8 cellular contexts compared by ENCODE assay signal in genomic region chr10:13788320-13788600, GRCh38.
DNase-seq lines count a peak whose midpoint lies in the region; ATAC-seq and TF ChIP-seq lines count a peak whose summit lies in the region.

No MANE protein-coding gene starts in this region.

- H3K4me1 Mint-ChIP-seq in HFFc6 (ENCODE audit: low read depth): peaks cover 12% of the 10 kb centered on the region

- H3K9ac ChIP-seq in neural cell (ENCODE audit: low read length): peak overlapping the region; percentile 16

- peaks cover 5% of the 10 kb centered on the region; the same call in 1 of the 2 replicates for H3K36me3 Mint-ChIP-seq in HFFc6 (ENCODE audit: low read depth)

- H3K27ac ChIP-seq in AG04450 (ENCODE audit: low read depth, low read length) (peak overlapping the region; percentile 39), caudate nucleus (ENCODE audit: low read depth, low read length) (peak overlapping the region; percentile 49), neural cell (ENCODE audit: low read length) (no peak overlapping the region)

- TF ChIP-seq RAD21 in neural cell (conservative IDR thresholded peaks at IDR 0.05): no peak

- peak overlapping the region; percentile 3; the same call in 1 of the 2 replicates for H3K4me3 Mint-ChIP-seq in HFFc6

- DNase-seq in AG04450 (ENCODE audit: low read depth, low spot score) (no peak), HFFc6 (no peak), caudate nucleus (lab: John Stamatoyannopoulos, UW) (peak in 1 of 61 donors; percentile 35), SHP77 (lab: John Stamatoyannopoulos, UW) (no peak), NCI-H1417 (lab: John Stamatoyannopoulos, UW) (no peak), posterior vena cava (ENCODE audit: low spot score) (no peak)

- no peaks in the 10 kb centered on the region for H3K9me3 Mint-ChIP-seq in HFFc6

- H3F3A ChIP-seq in neural cell (ENCODE audit: insufficient read depth, low read length, poor library complexity, severe bottlenecking): no peaks in the 10 kb centered on the region

- POLR2A ChIA-PET in AG04450 (lab: Yijun Ruan, JAX): interaction anchor here (0.9 kb wide), 1 partner anchor 398 kb away, joined by 4 read pairs; no protein-coding TSS in a partner anchor

- H3K36me3 ChIP-seq in neural cell (ENCODE audit: insufficient read depth, low read length): no peaks in the 10 kb centered on the region

- no peak overlapping the region for H2AFZ ChIP-seq in neural cell (ENCODE audit: low read depth, low read length)

- no peak for ATAC-seq in GM18858 (IDR thresholded peaks at IDR 0.05; ENCODE audit: unreplicated experiment)

- H3K4me3 ChIP-seq in AG04450 (ENCODE audit: low read depth, low read length) (no peak overlapping the region), neural cell (ENCODE audit: low read length) (no peak overlapping the region)

- no peak overlapping the region for H3K27ac Mint-ChIP-seq in HFFc6

- no peaks in the 10 kb centered on the region for H3K9me3 ChIP-seq in AG04450 (ENCODE audit: control insufficient read depth, insufficient read depth, low read length)
- no peaks in the 10 kb centered on the region for H3K9me3 ChIP-seq in neural cell (ENCODE audit: low read length)

- H3K79me2 ChIP-seq in neural cell (replicated peaks; ENCODE audit: insufficient read depth, low read length): no peaks in the 10 kb centered on the region

- intact Hi-C loops in posterior vena cava (cut with DNase I): loop anchor here (5.0 to 10.0 kb wide), 3 partner anchors 104 to 307 kb away; no protein-coding TSS in a partner anchor

- TF ChIP-seq EP300 in neural cell (conservative IDR thresholded peaks at IDR 0.05; ENCODE audit: poor library complexity, severe bottlenecking): no peak

- H3K27me3 Mint-ChIP-seq in HFFc6 (ENCODE audit: insufficient read depth): no peaks in the 10 kb centered on the region; the same call in 1 of the 2 replicates

- H3K9me2 ChIP-seq in neural cell (ENCODE audit: insufficient read depth, low read length): no peaks in the 10 kb centered on the region

- H4K20me1 ChIP-seq in neural cell (ENCODE audit: insufficient read depth): no peaks in the 10 kb centered on the region

- CTCF ChIA-PET in AG04450 (lab: Charles Lee): interaction anchor here (1.1 to 1.4 kb wide), 3 partner anchors 29 to 408 kb away, joined by 3 to 8 read pairs (median 7); no protein-coding TSS in a partner anchor

- TF ChIP-seq CTCF in AG04450 (IDR thresholded peaks at IDR 0.05; ENCODE audit: low read depth, low read length): no peak
- TF ChIP-seq CTCF in HFFc6 (IDR thresholded peaks at IDR 0.05): no peak
- no peak for TF ChIP-seq CTCF in neural cell (IDR thresholded peaks at IDR 0.05; ENCODE audit: poor library complexity, severe bottlenecking)

- H3K27me3 ChIP-seq in AG04450 (ENCODE audit: control insufficient read depth, insufficient read depth, low read length) (no peaks in the 10 kb centered on the region), neural cell (ENCODE audit: insufficient read depth, low read depth, low read length) (no peaks in the 10 kb centered on the region)

- no peak overlapping the region for H3K4me2 ChIP-seq in neural cell (ENCODE audit: low read length)

TF ChIP-seq in neural cell, 6 proteins besides CTCF, POLR2A, EP300 and RAD21:
- TF ChIP-seq POLR2AphosphoS5 (IDR thresholded peaks at IDR 0.05) (no peak), MXI1 (conservative IDR thresholded peaks at IDR 0.05; ENCODE audit: poor library complexity, severe bottlenecking) (no peak), TAF1 (IDR thresholded peaks at IDR 0.05; ENCODE audit: low read depth) (no peak), SMC3 (conservative IDR thresholded peaks at IDR 0.05; ENCODE audit: poor library complexity) (no peak), EZH2 (IDR thresholded peaks at IDR 0.05; ENCODE audit: borderline replicate concordance, insufficient read depth, low read length, poor library complexity, severe bottlenecking) (no peak), REST (IDR thresholded peaks at IDR 0.05; ENCODE audit: borderline replicate concordance) (no peak)
